In the genomic region with DNA sequence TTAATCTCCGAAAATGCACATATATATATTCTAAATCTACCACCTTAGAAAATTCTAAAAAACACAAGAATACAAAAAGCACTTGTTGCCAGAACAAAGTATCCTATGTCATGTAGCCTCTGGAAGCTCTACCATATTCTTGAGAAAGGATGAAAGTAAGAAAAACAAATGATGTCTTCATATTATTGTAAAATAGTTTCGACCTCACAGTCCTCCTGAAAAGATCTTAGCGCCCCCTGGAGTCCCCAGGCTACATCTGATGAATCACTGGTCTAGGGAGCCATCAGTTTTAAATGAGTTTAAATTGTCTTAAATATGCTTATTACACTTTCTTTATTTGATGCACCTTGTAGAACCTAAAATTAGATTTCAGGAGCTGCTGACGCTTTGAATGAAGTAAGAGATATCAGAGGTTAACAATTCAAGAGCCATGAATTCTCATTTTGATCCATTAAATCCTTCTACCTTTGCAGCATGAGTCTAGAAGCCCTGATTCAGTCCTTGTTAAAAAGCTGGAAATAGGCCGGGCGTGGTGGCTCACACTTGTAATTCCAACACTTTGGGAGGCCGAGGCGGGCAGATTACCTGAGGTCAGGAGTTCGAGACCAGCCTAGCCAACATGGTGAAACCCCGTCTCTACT, we compare ENCODE assay signal across 8 cellular contexts.
DNase-seq lines count a peak whose midpoint lies in the region; ATAC-seq and TF ChIP-seq lines count a peak whose summit lies in the region.

No MANE protein-coding gene starts in this region.

- H3K36me3 ChIP-seq in upper lobe of right lung: no peaks in the 10 kb centered on the region

- H3K27me3 ChIP-seq in upper lobe of right lung: no peaks in the 10 kb centered on the region

- no peak overlapping the region for H3K4me3 Mint-ChIP-seq in neural crest cell

- no peak overlapping the region for H3K27ac ChIP-seq in upper lobe of right lung

- no peaks in the 10 kb centered on the region for H3K36me3 Mint-ChIP-seq in neural crest cell (ENCODE audit: low read depth)

- H3K4me3 ChIP-seq in epithelial cell of proximal tubule (ENCODE audit: low read depth, low read length): no peak overlapping the region
- no peak overlapping the region for H3K4me3 ChIP-seq in upper lobe of right lung

- TF ChIP-seq CTCF in epithelial cell of proximal tubule (conservative IDR thresholded peaks at IDR 0.05; ENCODE audit: low read depth, low read length) (peak; percentile 92), neural crest cell (conservative IDR thresholded peaks at IDR 0.05) (peak; percentile 72), upper lobe of right lung (IDR thresholded peaks at IDR 0.05) (peak; percentile 68)

- H3K4me1 Mint-ChIP-seq in neural crest cell: peaks cover 10% of the 10 kb centered on the region

- H3K27me3 Mint-ChIP-seq in neural crest cell (ENCODE audit: low read depth): peaks cover 14% of the 10 kb centered on the region

- ATAC-seq in upper lobe of right lung: peak; percentile 60
- ATAC-seq in GM18502 (IDR thresholded peaks at IDR 0.05; ENCODE audit: poor library complexity, unreplicated experiment): no peak

- H3K9me3 Mint-ChIP-seq in neural crest cell: no peaks in the 10 kb centered on the region

- H3K4me1 ChIP-seq in upper lobe of right lung: peaks cover 27% of the 10 kb centered on the region

- intact Hi-C loops in upper lobe of right lung (cut with DNase I): no loop called here

- peak; percentile 78 for DNase-seq in activated effector memory CD4-positive, alpha-beta T cell treated with anti-CD3 and anti-CD28 coated beads, Interleukin-2, amount 50 U/mL, for 16 hours
- DNase-seq in activated effector memory CD4-positive, alpha-beta T cell treated with Interleukin-2 at 50 U/mL for 16 hours: no peak
- peak; percentile 16 for DNase-seq in NCI-H2029 treated with DMSO at 0.1 percent for 48 hours (lab: John Stamatoyannopoulos, UW)
- peak; percentile 26 to 30 for DNase-seq in activated CD4-positive, alpha-beta T cell treated with anti-CD3 and anti-CD28 coated beads, Interleukin-2, amount 50 U/mL, for 4 hours
- DNase-seq in epithelial cell of proximal tubule (ENCODE audit: low read depth): no peak
- peak; percentile 41 for DNase-seq in neural crest cell (ENCODE audit: low read depth, low spot score)
- DNase-seq in upper lobe of right lung: no peak

- no peaks in the 10 kb centered on the region for H3K9me3 ChIP-seq in upper lobe of right lung

- H3K27ac Mint-ChIP-seq in neural crest cell (ENCODE audit: unreplicated experiment): no peak overlapping the region

Comparison
In these comparisons a context has a peak if more than half of its experiments do, and no peak if none do; other contexts are left out.
1. DNase-seq: peak in activated effector memory CD4-positive, alpha-beta T cell treated with anti-CD3 and anti-CD28 coated beads, Interleukin-2, amount 50 U/mL, for 16 hours (single experiment), NCI-H2029 treated with DMSO at 0.1 percent for 48 hours (single experiment), activated CD4-positive, alpha-beta T cell treated with anti-CD3 and anti-CD28 coated beads, Interleukin-2, amount 50 U/mL, for 4 hours (2 of 2) and neural crest cell (single experiment); none in activated effector memory CD4-positive, alpha-beta T cell treated with Interleukin-2 at 50 U/mL for 16 hours (single experiment), epithelial cell of proximal tubule (single experiment) and upper lobe of right lung (single experiment).
2. Peak in every context shown above with its lines, with median percentiles within 50 percentile points of each other: CTCF ChIP-seq.